In genomic region chr19:35417713-35418534, GRCh38 we compare ENCODE assay signal across 18 cellular contexts. TPM values are rescaled to one million over a fixed set of nuclear protein-coding genes. Genes with fewer than 3 reads are reported as not detected.
"Had no signal": no experiment of that assay in that cellular context is flagged by ENCODE, and none has a peak within 500 bp of the region (broad histone marks: within the 10 kb centered on the region; RNA-seq: fewer than 3 reads in every experiment).

No MANE protein-coding gene starts in this region.

- H3K4me3 Mint-ChIP-seq: activated B cell treated with CpG ODN at 0.5 μM for 24 hours; activated CD4-positive, alpha-beta T cell treated with anti-CD3 and anti-CD28 coated beads, Interleukin-2, amount 10 ng/mL, durations not matched to agents 7 days and 5 days; activated naive CD8-positive, alpha-beta T cell; brain; dendritic cell treated with granulocyte-macrophage colony-stimulating factor and Interleukin-4, amounts not matched to agents 40 ng/mL and 50 ng/mL, for 4 days; nephron had no signal

- H3K36me3 ChIP-seq: thyroid gland had no signal

- H3K9me3 ChIP-seq: thyroid gland had no signal

- H3K27ac ChIP-seq: thyroid gland had no signal

- H3K36me3 Mint-ChIP-seq: activated naive CD8-positive, alpha-beta T cell; brain had no signal

- FAIRE-seq: urothelium cell line had no signal

- H3K27me3 ChIP-seq: thyroid gland had no signal

- DNase-seq: activated B cell treated with CpG ODN at 0.5 μM for 24 hours; activated CD4-positive, alpha-beta T cell treated with anti-CD3 and anti-CD28 coated beads, Interleukin-2, amount 10 ng/mL, durations not matched to agents 7 days and 5 days; activated effector memory CD4-positive, alpha-beta T cell treated with anti-CD3 and anti-CD28 coated beads, Interleukin-2, amount 50 U/mL, for 16 hours; amygdala; erythroblast; hippocampal formation; mesendoderm; stimulated activated CD4-positive, alpha-beta T cell treated with anti-CD3 and anti-CD28 coated beads, Interleukin-15, amount 100 ng/mL, for 24 hours; stimulated activated CD4-positive, alpha-beta T cell treated with anti-CD3 and anti-CD28 coated beads, Interleukin-4, amount 100 ng/mL, for 4 hours; thyroid gland had no signal

- H3K9me3 Mint-ChIP-seq: activated B cell treated with CpG ODN at 0.5 μM for 24 hours; activated CD4-positive, alpha-beta T cell treated with anti-CD3 and anti-CD28 coated beads, Interleukin-2, amount 10 ng/mL, durations not matched to agents 7 days and 5 days; brain; dendritic cell treated with granulocyte-macrophage colony-stimulating factor and Interleukin-4, amounts not matched to agents 40 ng/mL and 50 ng/mL, for 4 days; nephron had no signal

- H3K27ac Mint-ChIP-seq: activated B cell treated with CpG ODN at 0.5 μM for 24 hours; activated CD4-positive, alpha-beta T cell treated with anti-CD3 and anti-CD28 coated beads, Interleukin-2, amount 10 ng/mL, durations not matched to agents 7 days and 5 days; activated naive CD8-positive, alpha-beta T cell; dendritic cell treated with granulocyte-macrophage colony-stimulating factor and Interleukin-4, amounts not matched to agents 40 ng/mL and 50 ng/mL, for 4 days had no signal

- H3K4me1 Mint-ChIP-seq: activated CD4-positive, alpha-beta T cell treated with anti-CD3 and anti-CD28 coated beads, Interleukin-2, amount 10 ng/mL, durations not matched to agents 7 days and 5 days; brain; nephron had no signal

- H3K4me3 ChIP-seq: thyroid gland had no signal

RNA-seq across cellular contexts. Expression of gene FFAR2, which starts 30.1 kb away (rescaled TPM):
- total RNA-seq: activated B cell treated with CpG ODN at 0.5 μM for 24 hours; activated CD4-positive, alpha-beta T cell treated with anti-CD3 and anti-CD28 coated beads, Interleukin-2, amount 10 ng/mL, durations not matched to agents 7 days and 5 days; kidney epithelial cell; osteoblast had no signal

RNA-seq across cellular contexts. Expression of gene GPR42, which starts 47.1 kb away (rescaled TPM):
- total RNA-seq: activated B cell treated with CpG ODN at 0.5 μM for 24 hours; activated CD4-positive, alpha-beta T cell treated with anti-CD3 and anti-CD28 coated beads, Interleukin-2, amount 10 ng/mL, durations not matched to agents 7 days and 5 days; kidney epithelial cell; liver; osteoblast had no signal
- polyA plus RNA-seq: liver had no signal

RNA-seq across cellular contexts. Expression of gene FFAR3, which starts 59.7 kb away (rescaled TPM):
- total RNA-seq: activated CD4-positive, alpha-beta T cell treated with anti-CD3 and anti-CD28 coated beads, Interleukin-2, amount 10 ng/mL, durations not matched to agents 7 days and 5 days; kidney epithelial cell; osteoblast had no signal
- polyA plus RNA-seq: liver had no signal
